8 cellular contexts compared by ENCODE assay signal in genomic region chr11:86291466-86292262, GRCh38. TPM values are rescaled to one million over a fixed set of nuclear protein-coding genes. Genes with fewer than 3 reads are reported as not detected.
A peak's percentile ranks its signal among the peaks of the same experiment; 100 is the strongest.
DNase-seq lines count a peak whose midpoint lies in the region; ATAC-seq and TF ChIP-seq lines count a peak whose summit lies in the region.

No MANE protein-coding gene starts in this region.

- H3F3A ChIP-seq in SK-N-SH (replicated peaks; ENCODE audit: insufficient read depth) = no peaks in the 10 kb centered on the region

- intact Hi-C loops in left ventricle myocardium superior (cut with micrococcal nuclease) (loop anchor here (5.0 kb wide), 1 partner anchor 349 kb away; no protein-coding TSS in a partner anchor), gastrocnemius medialis (cut with DNase I; ENCODE audit: low total_unique reads) (loop anchor here (10.0 kb wide), 1 partner anchor 347 kb away; no protein-coding TSS in a partner anchor)

- no peak overlapping the region for H3K4me2 ChIP-seq in SK-N-SH

- no peaks in the 10 kb centered on the region for H3K79me2 ChIP-seq in SK-N-SH (ENCODE audit: insufficient read depth)

- H3K27me3 ChIP-seq in SK-N-SH (ENCODE audit: insufficient read depth) = no peaks in the 10 kb centered on the region
- no peaks in the 10 kb centered on the region for H3K27me3 ChIP-seq in gastrocnemius medialis

- H3K9me2 ChIP-seq in SK-N-SH = no peaks in the 10 kb centered on the region

- peak overlapping the region; percentile 77 for H3K27ac Mint-ChIP-seq in activated naive CD8-positive, alpha-beta T cell treated with anti-CD3 and anti-CD28 coated beads for 36 hours

- 34% methylated on average over 3 of the region's 3 CpGs for WGBS in SK-N-SH (ENCODE audit: low lambda C conversion rate)

- CTCF ChIA-PET in SK-N-SH (lab: Yijun Ruan, JAX) = interaction anchor here (0.5 to 4.1 kb wide), 15 partner anchors 9 to 437 kb away, joined by 3 to 37 read pairs (median 3); partner anchors contain the start of gene CCDC83

- H3K27ac ChIP-seq in SK-N-SH (ENCODE audit: low read depth in 2 of 2, low read length in 1 of 2) (no peak overlapping the region), gastrocnemius medialis (no peak overlapping the region)

- H3K36me3 ChIP-seq in SK-N-SH (replicated peaks in 1 of 2; ENCODE audit: control insufficient read depth in 1 of 2, insufficient read depth in 2 of 2, low read length in 1 of 2) (no peaks in the 10 kb centered on the region), gastrocnemius medialis (no peaks in the 10 kb centered on the region)

- peak; percentile 73 for TF ChIP-seq CTCF in GM10266 (IDR thresholded peaks at IDR 0.05; ENCODE audit: control insufficient read depth, insufficient read depth, low read depth, missing control alignments)
- peak; percentile 85 for TF ChIP-seq CTCF in SK-N-SH (IDR thresholded peaks at IDR 0.05)
- peak in 4 of 5 experiments; percentile 14 to 41 (median 21) for TF ChIP-seq CTCF in gastrocnemius medialis (IDR thresholded peaks at IDR 0.05 in 4 of 5, conservative IDR thresholded peaks at IDR 0.05 in 1 of 5)

- no peak overlapping the region for H3K9ac ChIP-seq in SK-N-SH

- H3K9me3 ChIP-seq in SK-N-SH (no peaks in the 10 kb centered on the region), gastrocnemius medialis (no peaks in the 10 kb centered on the region)

- H4K20me1 ChIP-seq in SK-N-SH (ENCODE audit: insufficient read depth) = no peaks in the 10 kb centered on the region

- no peaks in the 10 kb centered on the region for H3K4me1 ChIP-seq in SK-N-SH (ENCODE audit: control insufficient read depth in 1 of 2, insufficient read depth in 2 of 2, low read depth in 1 of 2, low read length in 1 of 2)
- no peaks in the 10 kb centered on the region for H3K4me1 ChIP-seq in gastrocnemius medialis

- peaks cover 53% of the 10 kb centered on the region for H3K4me1 Mint-ChIP-seq in activated naive CD8-positive, alpha-beta T cell treated with anti-CD3 and anti-CD28 coated beads for 36 hours

- ATAC-seq in left ventricle myocardium superior (peak; percentile 40), gastrocnemius medialis (peak in 1 of 2 donors; percentile 36), GM19397 (IDR thresholded peaks at IDR 0.05; ENCODE audit: unreplicated experiment) (no peak), HG03565 (IDR thresholded peaks at IDR 0.05; ENCODE audit: unreplicated experiment) (no peak)

- peak; percentile 84 for TF ChIP-seq RAD21 in SK-N-SH (IDR thresholded peaks at IDR 0.05; ENCODE audit: low read length)

- no peak overlapping the region for H2AFZ ChIP-seq in SK-N-SH (ENCODE audit: low read depth)

- TF ChIP-seq EP300 in SK-N-SH (IDR thresholded peaks at IDR 0.05; ENCODE audit: borderline replicate concordance in 1 of 2, low read depth in 1 of 2, low read length in 1 of 2) = no peak

- in situ Hi-C loops in gastrocnemius medialis (cut with MboI; ENCODE audit: low sequenced_read_pairs in 4 of 4) = no loop called here

- no peak overlapping the region for H3K4me3 ChIP-seq in Jurkat, Clone E6-1 (ENCODE audit: low read length)
- H3K4me3 ChIP-seq in SK-N-SH (ENCODE audit: low read depth in 2 of 2, low read length in 1 of 2) (no peak overlapping the region; a peak in 1 of 4 replicates), gastrocnemius medialis (no peak overlapping the region)

- no peak for TF ChIP-seq POLR2A in gastrocnemius medialis (IDR thresholded peaks at IDR 0.05)

- H3K4me3 Mint-ChIP-seq in activated naive CD8-positive, alpha-beta T cell treated with anti-CD3 and anti-CD28 coated beads for 36 hours = no peak overlapping the region

- POLR2A ChIA-PET in SK-N-SH (lab: Yijun Ruan, JAX) = no interaction called here

- no peaks in the 10 kb centered on the region for H3K9me3 Mint-ChIP-seq in activated naive CD8-positive, alpha-beta T cell treated with anti-CD3 and anti-CD28 coated beads for 36 hours

- DNase-seq in GM10266 (ENCODE audit: extremely low spot score) (peak; percentile 29), SK-N-SH (peak; percentile 46), left ventricle myocardium superior (no peak), gastrocnemius medialis (no peak)
- peak; percentile 51 for DNase-seq in Jurkat, Clone E6-1 (ENCODE audit: low read depth, low spot score)
- peak; percentile 65 for DNase-seq in activated naive CD8-positive, alpha-beta T cell treated with anti-CD3 and anti-CD28 coated beads for 36 hours

- H3K27me3 Mint-ChIP-seq in activated naive CD8-positive, alpha-beta T cell treated with anti-CD3 and anti-CD28 coated beads for 36 hours = no peaks in the 10 kb centered on the region

- H3K36me3 Mint-ChIP-seq in activated naive CD8-positive, alpha-beta T cell treated with anti-CD3 and anti-CD28 coated beads for 36 hours = peaks cover 26% of the 10 kb centered on the region

TF ChIP-seq in SK-N-SH, 30 proteins besides CTCF, POLR2A, EP300 and RAD21:
- TF ChIP-seq MXI1 (IDR thresholded peaks at IDR 0.05; ENCODE audit: low read depth, low read length) (no peak), SMC3 (IDR thresholded peaks at IDR 0.05; ENCODE audit: low read depth, low read length) (peak; percentile 72)

RNA-seq across cellular contexts. Expression of gene HIKESHI, which starts 10.4 kb away (rescaled TPM):
- 104 TPM for polyA plus RNA-seq in Jurkat, Clone E6-1 (2012; ENCODE audit: insufficient read depth, insufficient read length)
- 62.3 and 67.6 TPM in 2 replicates for polyA plus RNA-seq in SK-N-SH (2012; rRNA removed)
- polyA plus RNA-seq in SK-N-SH (2012; cell fraction: cytosol; rRNA removed) = 76.7 and 80.2 TPM in 2 replicates
- 21.9 and 42.5 TPM in 2 replicates for polyA plus RNA-seq in SK-N-SH (2012; cell fraction: nucleus; rRNA removed)
- total RNA-seq in activated naive CD8-positive, alpha-beta T cell treated with anti-CD3 and anti-CD28 coated beads for 36 hours = 10 to 100 TPM; 52.9 to 57.0 TPM
- total RNA-seq in left ventricle myocardium superior = 54.1 TPM
- total RNA-seq in gastrocnemius medialis = 10 to 100 TPM; 30.1 to 60.9 (median 51.8) TPM

RNA-seq across cellular contexts. Expression of gene EED, which starts 47.1 kb away (rescaled TPM):
- polyA plus RNA-seq in Jurkat, Clone E6-1 (2012; ENCODE audit: insufficient read depth, insufficient read length) = 34.5 TPM
- polyA plus RNA-seq in SK-N-SH (2012; rRNA removed) = 12.8 and 14.2 TPM in 2 replicates
- polyA plus RNA-seq in SK-N-SH (2012; cell fraction: cytosol; rRNA removed) = 13.3 and 13.9 TPM in 2 replicates
- 21.7 and 33.6 TPM in 2 replicates for polyA plus RNA-seq in SK-N-SH (2012; cell fraction: nucleus; rRNA removed)
- 10 to 100 TPM; 85.3 to 86.7 TPM for total RNA-seq in activated naive CD8-positive, alpha-beta T cell treated with anti-CD3 and anti-CD28 coated beads for 36 hours
- total RNA-seq in left ventricle myocardium superior = 14.5 TPM
- total RNA-seq in gastrocnemius medialis = 10 to 100 TPM in 1 of 4 donors, 1 to 10 TPM in 3; 5.2 to 12.1 (median 8.5) TPM

Comparison
In these comparisons a context has a peak if more than half of its experiments do, and no peak if none do; other contexts are left out.
1. DNase-seq: peak in GM10266 (single experiment), Jurkat, Clone E6-1 (single experiment), SK-N-SH (single experiment) and activated naive CD8-positive, alpha-beta T cell treated with anti-CD3 and anti-CD28 coated beads for 36 hours (single experiment); none in left ventricle myocardium superior (single experiment) and gastrocnemius medialis (0 of 2).
2. CTCF ChIP-seq: peak in every context shown above with its lines; median percentile 85 in SK-N-SH; 73 in GM10266; 21 in gastrocnemius medialis.